Comparison of ENCODE assay signal across 8 cellular contexts in the genomic region with DNA sequence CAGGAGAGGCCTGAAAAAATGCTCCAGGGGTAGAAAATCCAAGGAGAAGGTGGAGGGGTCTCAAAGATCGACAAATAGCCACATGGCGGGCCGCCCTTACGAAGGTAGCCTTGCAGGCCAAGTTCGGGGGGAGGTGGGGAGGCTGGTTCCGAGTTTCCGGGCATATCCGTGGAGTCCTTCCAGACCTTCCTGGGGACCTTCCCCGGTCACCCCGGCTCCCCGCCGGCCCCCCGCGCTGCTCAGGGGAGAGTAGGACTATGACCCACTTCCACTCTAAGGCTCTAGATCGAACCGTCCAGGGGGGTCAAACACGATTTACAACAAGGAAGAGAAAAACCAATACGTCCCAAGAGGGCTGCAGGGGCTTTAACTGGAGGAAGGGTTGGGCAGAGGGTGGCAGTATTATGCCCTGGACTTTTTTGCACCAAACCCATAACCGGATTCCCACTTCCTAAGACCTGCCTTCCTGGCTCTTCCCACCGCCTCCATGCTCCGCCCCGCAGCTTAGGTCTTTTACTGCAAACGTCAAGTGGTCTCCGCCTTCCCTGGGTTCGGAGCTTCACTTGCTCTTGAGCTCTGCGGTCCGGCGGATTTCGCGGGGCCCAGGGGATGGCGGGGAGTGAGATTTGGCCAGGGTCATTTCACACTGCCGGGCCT. TPM values are rescaled to one million over a fixed set of nuclear protein-coding genes. Genes with fewer than 3 reads are reported as not detected.
DNase-seq lines count a peak whose midpoint lies in the region; ATAC-seq and TF ChIP-seq lines count a peak whose summit lies in the region.

No MANE protein-coding gene starts in this region.

- peak overlapping the region; percentile 74 for H3K9ac ChIP-seq in mucosa of stomach (ENCODE audit: low read length)

- H3K36me3 ChIP-seq in SJCRH30 = no peaks in the 10 kb centered on the region
- no peaks in the 10 kb centered on the region for H3K36me3 ChIP-seq in esophagus (ENCODE audit: control insufficient read depth in 2 of 2, insufficient read depth in 2 of 2, low read length in 1 of 2)
- H3K36me3 ChIP-seq in mucosa of stomach (ENCODE audit: control insufficient read depth, insufficient read depth, low read length) = no peaks in the 10 kb centered on the region

- POLR2A ChIA-PET in GM10248 (lab: Yijun Ruan, JAX) = no interaction called here

- DNase-seq in GM10248 (ENCODE audit: extremely low spot score) (peak; percentile 22), HS-27A (ENCODE audit: low read depth) (peak; percentile 57), SJCRH30 (peak; percentile 72 to 76)
- no peak for DNase-seq in activated naive CD4-positive, alpha-beta T cell treated with anti-CD3 and anti-CD28 coated beads, Interleukin-2, amount 50 U/mL, for 16 hours

- H3K27me3 ChIP-seq in SJCRH30 (no peaks in the 10 kb centered on the region), esophagus (ENCODE audit: control insufficient read depth in 1 of 2, insufficient read depth in 2 of 2, low read length in 2 of 2) (peaks cover 0 to 3% of the 10 kb centered on the region in 2 donors), mucosa of stomach (ENCODE audit: control insufficient read depth, insufficient read depth, low read length) (peaks cover 15% of the 10 kb centered on the region)

- H3K9me3 ChIP-seq in SJCRH30 (replicated peaks) (no peaks in the 10 kb centered on the region), esophagus (ENCODE audit: control insufficient read depth in 2 of 2, insufficient read depth in 1 of 2, low read depth in 1 of 2, low read length in 1 of 2) (no peaks in the 10 kb centered on the region), mucosa of stomach (ENCODE audit: control insufficient read depth, low read length) (no peaks in the 10 kb centered on the region)

- no peaks in the 10 kb centered on the region for H3K4me1 ChIP-seq in SJCRH30
- H3K4me1 ChIP-seq in esophagus (ENCODE audit: control insufficient read depth in 2 of 2, insufficient read depth in 2 of 2, low read length in 1 of 2) = peaks cover 0 to 9% of the 10 kb centered on the region in 2 donors
- H3K4me1 ChIP-seq in mucosa of stomach (ENCODE audit: control insufficient read depth, insufficient read depth, low read length) = peaks cover 17% of the 10 kb centered on the region

- H3K27ac ChIP-seq in SJCRH30 (peak overlapping the region; percentile 44; the same call in 1 of the 2 replicates), esophagus (ENCODE audit: low read depth in 2 of 2, low read length in 1 of 2) (peak overlapping the region in 1 of 2 donors; percentile 14)

- ATAC-seq in GM21360 (IDR thresholded peaks at IDR 0.05; ENCODE audit: unreplicated experiment) (no peak), GM21786 (IDR thresholded peaks at IDR 0.05; ENCODE audit: unreplicated experiment) (no peak)

- H3K4me3 ChIP-seq in SJCRH30 (peak overlapping the region; percentile 72), esophagus (ENCODE audit: low read depth in 1 of 2, low read length in 2 of 2) (peak overlapping the region; percentile 65 to 73), mucosa of stomach (ENCODE audit: low read length) (peak overlapping the region; percentile 87)

- CTCF ChIA-PET in GM10248 (lab: Yijun Ruan, JAX) = interaction anchor here (1.0 to 1.5 kb wide), 2 partner anchors 18 to 32 kb away, joined by 3 to 4 read pairs; no protein-coding TSS in a partner anchor

- WGBS in esophagus, 2 donors = 8 to 10% methylated on average over 32 of the region's 32 CpGs

- no peak for TF ChIP-seq CTCF in GM10248 (IDR thresholded peaks at IDR 0.05; ENCODE audit: control extremely low read depth, extremely low read depth, low read depth, missing control alignments)

RNA-seq across cellular contexts. Expression of a gene that starts 0.8 kb away (rescaled TPM):
- total RNA-seq in SJCRH30 (2014; rRNA removed; shearing (Covaris generic)) = 10.4 and 11.5 TPM in 2 replicates
- under 1 TPM; 0.41 to 0.51 TPM for polyA plus RNA-seq in esophagus
